Comparison of ENCODE assay signal across 14 cellular contexts in the genomic region with DNA sequence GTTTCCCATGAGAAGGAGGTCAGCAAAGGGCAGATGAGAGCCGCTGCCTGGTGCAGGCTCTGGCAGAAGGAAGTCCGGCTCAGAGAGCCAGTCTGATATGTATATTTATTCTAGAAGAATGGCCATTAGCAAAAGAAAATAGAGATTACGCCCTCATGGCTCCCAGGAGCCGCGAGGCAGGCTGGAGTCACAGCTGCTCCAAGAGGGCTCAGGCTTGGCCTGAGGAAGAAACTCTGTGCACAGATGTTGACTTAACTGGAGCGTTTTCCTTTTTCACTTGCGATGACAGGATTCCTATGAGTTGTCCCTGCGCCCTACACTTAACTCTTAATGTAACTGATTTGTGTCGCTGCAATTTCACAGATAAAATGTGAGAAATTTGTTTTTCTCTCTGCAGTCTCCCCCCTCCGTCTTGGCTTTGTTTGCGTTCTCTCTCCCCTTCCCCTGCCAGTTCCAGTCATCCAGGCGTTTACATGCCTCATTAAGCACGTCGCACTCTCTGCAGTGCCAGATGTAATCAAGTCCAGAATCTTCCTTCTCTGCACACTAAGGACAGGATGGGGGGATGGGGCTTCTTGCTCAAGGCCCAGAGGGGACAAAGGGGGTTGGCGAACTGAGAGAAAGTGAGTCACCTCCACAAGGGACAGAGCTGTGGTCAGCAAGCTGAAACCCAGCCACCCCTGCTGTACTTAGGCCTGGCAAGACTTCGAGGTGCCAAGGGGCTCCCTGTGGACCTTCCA.
DNase-seq lines count a peak whose midpoint lies in the region; ATAC-seq and TF ChIP-seq lines count a peak whose summit lies in the region.
"Had no signal": no experiment of that assay in that cellular context is flagged by ENCODE, and none has a peak within 500 bp of the region (broad histone marks: within the 10 kb centered on the region; RNA-seq: fewer than 3 reads in every experiment).

No MANE protein-coding gene starts in this region.

- H3K4me3 ChIP-seq in adipocyte (ENCODE audit: low read length): peak overlapping the region; percentile 55
- no peak overlapping the region for H3K4me3 ChIP-seq in osteoblast (ENCODE audit: insufficient read depth, low read length)
- no peak overlapping the region for H3K4me3 ChIP-seq in CD8-positive, alpha-beta memory T cell (ENCODE audit: low read length)
- H3K4me3 ChIP-seq: K562, transverse colon had no signal

- POLR2A ChIA-PET in CD8-positive, alpha-beta memory T cell (lab: Charles Lee): no interaction called here

- TF ChIP-seq CTCF in osteoblast (IDR thresholded peaks at IDR 0.05; ENCODE audit: extremely low read depth, low read depth, low read length): no peak

- H3K36me3 ChIP-seq in adipocyte (ENCODE audit: control insufficient read depth, insufficient read depth, low read length, severe bottlenecking) (no peaks in the 10 kb centered on the region), osteoblast (ENCODE audit: insufficient read depth, low read length) (no peaks in the 10 kb centered on the region)
- H3K36me3 ChIP-seq in CD8-positive, alpha-beta memory T cell (ENCODE audit: insufficient read depth, low read length): no peaks in the 10 kb centered on the region
- H3K36me3 ChIP-seq: transverse colon had no signal

- H3K27me3 Mint-ChIP-seq in CD8-positive, alpha-beta memory T cell: peaks cover 3 to 4% of the 10 kb centered on the region in 2 donors
- H3K27me3 Mint-ChIP-seq: activated naive CD4-positive, alpha-beta T cell treated with anti-CD3 and anti-CD28 coated beads, Interleukin-2, amount 10 ng/mL, durations not matched to agents 7 days and 5 days had no signal

- CTCF ChIA-PET in CD8-positive, alpha-beta memory T cell (lab: Charles Lee): no interaction called here

- DNase-seq in Caki2 (ENCODE audit: low read depth) (peak; percentile 84), NCI-H1092 treated with DMSO at 0.1 percent for 48 hours (lab: John Stamatoyannopoulos, UW) (peak; percentile 64), adipocyte (ENCODE audit: low read depth) (no peak), osteoblast (ENCODE audit: insufficient read length, low spot score, missing footprints) (peak; percentile 41)
- DNase-seq in CD8-positive, alpha-beta memory T cell: no peak
- DNase-seq: activated naive CD4-positive, alpha-beta T cell treated with anti-CD3 and anti-CD28 coated beads, Interleukin-2, amount 10 ng/mL, durations not matched to agents 7 days and 5 days; GDM1; NCI-H1694; OCI-M1; transverse colon had no signal

- peaks cover 27% of the 10 kb centered on the region for H3K27me3 ChIP-seq in adipocyte (replicated peaks; ENCODE audit: control insufficient read depth, insufficient read depth, low read length)
- peaks cover 5% of the 10 kb centered on the region for H3K27me3 ChIP-seq in osteoblast (ENCODE audit: insufficient read depth, low read length)
- H3K27me3 ChIP-seq in CD8-positive, alpha-beta memory T cell (ENCODE audit: insufficient read depth, low read length, poor library complexity, severe bottlenecking): no peaks in the 10 kb centered on the region
- H3K27me3 ChIP-seq: transverse colon had no signal

- no peak overlapping the region for H3K27ac ChIP-seq in osteoblast (ENCODE audit: low read depth, low read length)
- H3K27ac ChIP-seq in CD8-positive, alpha-beta memory T cell (ENCODE audit: low read depth, low read length): no peak overlapping the region
- H3K27ac ChIP-seq: transverse colon had no signal

- no peaks in the 10 kb centered on the region for H3K36me3 Mint-ChIP-seq in CD8-positive, alpha-beta memory T cell
- H3K36me3 Mint-ChIP-seq: activated naive CD4-positive, alpha-beta T cell treated with anti-CD3 and anti-CD28 coated beads, Interleukin-2, amount 10 ng/mL, durations not matched to agents 7 days and 5 days had no signal

- no peaks in the 10 kb centered on the region for H4K20me1 ChIP-seq in osteoblast (ENCODE audit: insufficient read depth, low read length)

- ATAC-seq in GM21367 (IDR thresholded peaks at IDR 0.05; ENCODE audit: unreplicated experiment) (no peak), GM21786 (IDR thresholded peaks at IDR 0.05; ENCODE audit: unreplicated experiment) (no peak), GM21423 (IDR thresholded peaks at IDR 0.05; ENCODE audit: unreplicated experiment) (no peak)
- ATAC-seq: K562 had no signal

- no peak overlapping the region for H3K9ac ChIP-seq in adipocyte (ENCODE audit: low read length)

- no peak overlapping the region for H3K4me3 Mint-ChIP-seq in CD8-positive, alpha-beta memory T cell
- H3K4me3 Mint-ChIP-seq: activated naive CD4-positive, alpha-beta T cell treated with anti-CD3 and anti-CD28 coated beads, Interleukin-2, amount 10 ng/mL, durations not matched to agents 7 days and 5 days had no signal

- H3K9me3 Mint-ChIP-seq in CD8-positive, alpha-beta memory T cell: peaks cover 0 to 5% (median 3%) of the 10 kb centered on the region in 5 donors

- no peak overlapping the region for H2AFZ ChIP-seq in osteoblast (ENCODE audit: low read length)

- peaks cover 20% of the 10 kb centered on the region for H3K4me1 ChIP-seq in adipocyte (ENCODE audit: control insufficient read depth, insufficient read depth, low read length)
- H3K4me1 ChIP-seq in osteoblast (ENCODE audit: insufficient read depth, low read length): no peaks in the 10 kb centered on the region
- no peaks in the 10 kb centered on the region for H3K4me1 ChIP-seq in CD8-positive, alpha-beta memory T cell (ENCODE audit: insufficient read depth, low read length)
- H3K4me1 ChIP-seq: transverse colon had no signal

- H3K27ac Mint-ChIP-seq in CD8-positive, alpha-beta memory T cell: no peak overlapping the region
- H3K27ac Mint-ChIP-seq: activated naive CD4-positive, alpha-beta T cell treated with anti-CD3 and anti-CD28 coated beads, Interleukin-2, amount 10 ng/mL, durations not matched to agents 7 days and 5 days had no signal

- peak overlapping the region; percentile 9 for H3K4me2 ChIP-seq in osteoblast (ENCODE audit: insufficient read depth, low read length)

- H3K79me2 ChIP-seq in osteoblast (ENCODE audit: insufficient read depth, low read length): no peaks in the 10 kb centered on the region

- H3K9me3 ChIP-seq in adipocyte (ENCODE audit: control insufficient read depth, low read length) (no peaks in the 10 kb centered on the region), osteoblast (ENCODE audit: low read depth, low read length) (no peaks in the 10 kb centered on the region)
- H3K9me3 ChIP-seq in CD8-positive, alpha-beta memory T cell (ENCODE audit: low read length): no peaks in the 10 kb centered on the region
- H3K9me3 ChIP-seq: transverse colon had no signal

- no peaks in the 10 kb centered on the region for H3K4me1 Mint-ChIP-seq in CD8-positive, alpha-beta memory T cell
- H3K4me1 Mint-ChIP-seq: activated naive CD4-positive, alpha-beta T cell treated with anti-CD3 and anti-CD28 coated beads, Interleukin-2, amount 10 ng/mL, durations not matched to agents 7 days and 5 days had no signal

- in situ Hi-C loops in Caki2 (cut with HindIII; ENCODE audit: low pct_unique_long_range_greater_than_20kb, low sequenced_read_pairs): no loop called here

Comparison
In these comparisons a context has a peak if more than half of its experiments do, and no peak if none do; other contexts are left out.
1. DNase-seq: peak in Caki2 (single experiment), NCI-H1092 treated with DMSO at 0.1 percent for 48 hours (single experiment) and osteoblast (single experiment); none in adipocyte (single experiment) and CD8-positive, alpha-beta memory T cell (0 of 5).